Comparison of ENCODE assay signal across 8 cellular contexts in the genomic region with DNA sequence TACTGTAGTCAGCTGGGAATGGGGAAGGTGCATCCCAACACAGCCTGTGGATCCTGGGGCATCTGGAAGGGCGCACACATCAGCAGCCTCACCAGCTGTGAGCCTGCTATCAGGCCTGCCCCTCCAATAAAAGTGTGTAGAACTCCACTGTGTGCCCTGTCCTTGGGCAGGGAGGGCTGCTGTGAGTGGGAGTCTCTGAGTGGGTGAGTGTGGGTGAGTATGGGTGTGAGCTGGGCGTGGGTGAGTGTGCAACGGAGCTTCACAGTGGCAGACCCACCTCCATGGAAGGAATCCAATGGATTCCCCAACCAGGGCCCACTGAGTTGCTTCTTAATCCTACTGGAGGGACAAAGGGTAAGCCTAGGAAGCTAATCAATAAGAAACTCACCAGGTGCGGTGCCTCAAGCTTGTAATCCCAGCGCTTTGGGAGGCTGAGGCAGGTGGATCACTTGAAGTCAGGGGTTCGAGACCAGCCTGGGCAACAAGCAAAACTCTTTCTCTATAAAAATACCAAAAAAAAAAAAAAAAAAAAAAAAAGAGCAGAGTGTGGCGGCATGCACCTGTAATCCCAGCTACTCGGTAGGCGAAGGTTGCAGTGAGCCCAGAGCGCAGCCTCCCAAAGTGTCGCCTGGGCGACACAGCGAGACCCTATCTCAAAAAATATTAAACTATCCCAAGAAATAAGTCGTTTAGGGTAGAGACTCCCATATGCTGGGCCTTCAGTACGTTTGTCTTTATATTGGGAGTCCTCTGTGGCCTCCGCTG. TPM values are rescaled to one million over a fixed set of nuclear protein-coding genes. Genes with fewer than 3 reads are reported as not detected.
A peak's percentile ranks its signal among the peaks of the same experiment; 100 is the strongest.
DNase-seq lines count a peak whose midpoint lies in the region; ATAC-seq, FAIRE-seq and TF ChIP-seq lines count a peak whose summit lies in the region.

No MANE protein-coding gene starts in this region.

- H3K4me1 ChIP-seq in cardiac muscle cell (ENCODE audit: low read depth) = peaks cover 9% of the 10 kb centered on the region
- peaks cover 18 to 57% of the 10 kb centered on the region in 2 experiments; a peak in 4 of 5 replicates for H3K4me1 ChIP-seq in K562 (replicated peaks in 1 of 2; ENCODE audit: control insufficient read depth in 2 of 2, insufficient read depth in 2 of 2, low read length in 2 of 2)
- H3K4me1 ChIP-seq in mucosa of rectum (ENCODE audit: control insufficient read depth in 2 of 2, insufficient read depth in 2 of 2, low read length in 2 of 2) = peaks cover 25 to 27% of the 10 kb centered on the region in 2 donors
- peaks cover 21% of the 10 kb centered on the region for H3K4me1 ChIP-seq in upper lobe of right lung

- H3K9ac ChIP-seq in K562 (ENCODE audit: insufficient read depth in 1 of 2, low read depth in 2 of 2, low read length in 2 of 2) (peak overlapping the region; percentile 84 to 92; a peak in 3 of 4 replicates), mucosa of rectum (ENCODE audit: low read depth in 1 of 2, low read length in 2 of 2) (peak overlapping the region in 1 of 2 donors; percentile 99)

- H3K9me1 ChIP-seq in K562 (ENCODE audit: control insufficient read depth, insufficient read depth, low read length) = peaks cover 3% of the 10 kb centered on the region

- no peak overlapping the region for H2AFZ ChIP-seq in K562 (ENCODE audit: low read depth, low read length)

- DNase-seq in cardiac muscle cell (ENCODE audit: low read depth in 1 of 2, low spot score in 1 of 2) = no peak
- DNase-seq in Right ventricle myocardium inferior (ENCODE audit: missing footprints) = no peak
- no peak for DNase-seq in K562 (ENCODE audit: extremely low read depth in 1 of 4, low spot score in 3 of 4)
- no peak for DNase-seq in upper lobe of right lung
- no peak for DNase-seq in SKM-1 (lab: John Stamatoyannopoulos, UW; ENCODE audit: unreplicated experiment)
- DNase-seq in activated gamma-delta T cell (lab: John Stamatoyannopoulos, UW) = no peak

- POLR2A ChIA-PET in K562 (lab: Yijun Ruan, JAX) = interaction anchor here (0.6 to 2.6 kb wide), 20 partner anchors 8 to 311 kb away, joined by 3 to 14 read pairs (median 4); a partner anchor contains a TSS

- CTCF ChIA-PET in K562 (lab: Yijun Ruan, JAX; ENCODE audit: low intra/inter-chr PET ratio) = no interaction called here

- no peak for FAIRE-seq in K562 (lab: Jason Lieb, UNC)

- TF ChIP-seq POLR2A in K562 (conservative IDR thresholded peaks at IDR 0.05) = no peak

- TF ChIP-seq EP300 in K562 (IDR thresholded peaks at IDR 0.05; ENCODE audit: low read length) = no peak

- H3K4me3 ChIP-seq in cardiac muscle cell (peak overlapping the region; percentile 60), K562 (0 out of 2 replicates have a peak overlapping the region, but pooled peaks have one; percentile 50), mucosa of rectum (ENCODE audit: low read length in 2 of 2) (peak overlapping the region; percentile 88 to 92), upper lobe of right lung (peak overlapping the region; percentile 81)

- H3K27me3 ChIP-seq in cardiac muscle cell = no peaks in the 10 kb centered on the region
- no peaks in the 10 kb centered on the region for H3K27me3 ChIP-seq in K562 (ENCODE audit: control insufficient read depth in 2 of 2, insufficient read depth in 2 of 2, low read length in 2 of 2)
- no peaks in the 10 kb centered on the region for H3K27me3 ChIP-seq in mucosa of rectum (ENCODE audit: control insufficient read depth in 2 of 2, insufficient read depth in 2 of 2, low read length in 2 of 2)
- no peaks in the 10 kb centered on the region for H3K27me3 ChIP-seq in upper lobe of right lung

- H3K27ac ChIP-seq in cardiac muscle cell = no peak overlapping the region
- H3K27ac ChIP-seq in K562 (ENCODE audit: extremely low read depth, low read depth, low read length) = peak overlapping the region; percentile 95; the same call in 2 of the 3 replicates
- H3K27ac ChIP-seq in mucosa of rectum (ENCODE audit: low read depth in 2 of 2, low read length in 2 of 2) = peak overlapping the region; percentile 96 to 99
- peak overlapping the region; percentile 92 for H3K27ac ChIP-seq in upper lobe of right lung

- no peak for ATAC-seq in Right ventricle myocardium inferior
- ATAC-seq in K562 = no peak
- ATAC-seq in upper lobe of right lung = no peak
- ATAC-seq in GM19452 (IDR thresholded peaks at IDR 0.05; ENCODE audit: unreplicated experiment) = no peak

- intact Hi-C loops in Right ventricle myocardium inferior (cut with DNase I) = loop anchor here (10.0 kb wide), 1 partner anchor 71 kb away; a partner anchor contains a TSS
- intact Hi-C loops in K562 (cut with micrococcal nuclease) = no loop called here
- intact Hi-C loops in upper lobe of right lung (cut with DNase I) = no loop called here

- no peaks in the 10 kb centered on the region for H3K9me3 ChIP-seq in cardiac muscle cell (ENCODE audit: low read depth)
- H3K9me3 ChIP-seq in K562 (replicated peaks; ENCODE audit: control insufficient read depth, insufficient read depth, low read depth, low read length) = no peaks in the 10 kb centered on the region
- no peaks in the 10 kb centered on the region for H3K9me3 ChIP-seq in mucosa of rectum (ENCODE audit: control insufficient read depth in 2 of 2, low read length in 2 of 2)
- H3K9me3 ChIP-seq in upper lobe of right lung = no peaks in the 10 kb centered on the region

- TF ChIP-seq CTCF in cardiac muscle cell (IDR thresholded peaks at IDR 0.05; ENCODE audit: low read depth, low read length) (no peak), K562 (IDR thresholded peaks at IDR 0.05 in 2 of 3, conservative IDR thresholded peaks at IDR 0.05 in 1 of 3; ENCODE audit: insufficient read depth in 2 of 3, low read depth in 1 of 3, low read length in 3 of 3) (no peak), upper lobe of right lung (IDR thresholded peaks at IDR 0.05) (no peak)

- no peak for TF ChIP-seq RAD21 in K562 (CRISPR knock-in tag; conservative IDR thresholded peaks at IDR 0.05 in 1 of 2, IDR thresholded peaks at IDR 0.05 in 1 of 2)

- H3K79me2 ChIP-seq in K562 (ENCODE audit: control insufficient read depth, insufficient read depth, low read length) = peaks cover 27% of the 10 kb centered on the region

- H3K4me2 ChIP-seq in K562 (ENCODE audit: insufficient read depth, low read length) = peak overlapping the region; percentile 79

- H4K20me1 ChIP-seq in K562 (replicated peaks; ENCODE audit: control insufficient read depth, insufficient read depth, low read length) = no peaks in the 10 kb centered on the region

- 64% methylated on average over 15 of the region's 16 CpGs for WGBS in K562 (ENCODE audit: insufficient coverage, low coverage, missing lambda C conversion rate)

- no TSS peak for BruUV-seq in K562 (replicated peaks; lab: Mats Ljungman, UMichigan)

- H3K36me3 ChIP-seq in cardiac muscle cell (peaks cover 26% of the 10 kb centered on the region), K562 (ENCODE audit: control insufficient read depth, insufficient read depth, low read length) (peaks cover 63% of the 10 kb centered on the region), mucosa of rectum (ENCODE audit: control insufficient read depth in 2 of 2, insufficient read depth in 2 of 2, low read length in 2 of 2) (peaks cover 27 to 41% of the 10 kb centered on the region in 2 donors), upper lobe of right lung (peaks cover 44% of the 10 kb centered on the region)

- in situ Hi-C loops in K562 (cut with MboI) = no loop called here

RNA-seq across cellular contexts. Expression of a gene that starts 0.6 kb away (rescaled TPM):
- total RNA-seq in cardiac muscle cell = 18.6 and 43.0 TPM in 2 replicates
- polyA plus RNA-seq in cardiac muscle cell = 32.8 and 50.6 TPM in 2 replicates
- total RNA-seq in Right ventricle myocardium inferior = 9.0 TPM
- total RNA-seq in K562 (2011; cell fraction: chromatin; rRNA removed; ENCODE audit: low replicate concordance) = 100 and 115 TPM in 2 replicates
- 74.7 and 75.5 TPM in 2 replicates for total RNA-seq in K562 (2011; cell fraction: nucleolus; rRNA removed)
- total RNA-seq in K562 (2011; cell fraction: nucleoplasm; rRNA removed) = 86.9 and 97.7 TPM in 2 replicates
- 38.1 and 41.2 TPM in 2 replicates for total RNA-seq in K562 (2014; rRNA removed)
- 17.0 and 18.0 TPM in 2 replicates for total RNA-seq in K562 (2014; rRNA removed; fragmentation: Illumina TruSeq; extraction: Trizol)
- total RNA-seq in K562 (2015; rRNA removed; fragmentation: Illumina TruSeq; extraction: Trizol) = 16.7 and 23.7 TPM in 2 replicates
- 44.0 and 45.9 TPM in 2 replicates for total RNA-seq in K562 (2021)
- polyA plus RNA-seq in K562 (2011; rRNA removed) = 28.5 and 39.6 TPM in 2 replicates
- 17.6 and 22.6 TPM in 2 replicates for polyA plus RNA-seq in K562 (2011; cell fraction: cytosol; rRNA removed)
- 232 and 244 TPM in 2 replicates for polyA plus RNA-seq in K562 (2011; cell fraction: nucleus; rRNA removed)
- 41.3 and 51.9 TPM in 2 replicates for polyA plus RNA-seq in K562 (2012)
- polyA plus RNA-seq in K562 (2014; fragmentation: Illumina TruSeq; extraction: Trizol) = 22.3 and 24.7 TPM in 2 replicates
- polyA plus RNA-seq in K562 (2014; fragmentation: Nextera tagmentation; extraction: Ambion mirVana) = 10 to 100 TPM; 11.1 to 12.2 TPM
- 45.2 and 51.4 TPM in 2 replicates for polyA plus RNA-seq in K562 (2014; rRNA removed)
- 10.3 and 13.1 TPM in 2 replicates for polyA minus RNA-seq in K562 (2011; rRNA and poly(A)+ RNA removed)
- polyA minus RNA-seq in K562 (2011; cell fraction: cytosol; rRNA and poly(A)+ RNA removed) = 9.4 and 12.6 TPM in 2 replicates
- 25.3 and 29.9 TPM in 2 replicates for polyA minus RNA-seq in K562 (2011; cell fraction: nucleus; rRNA and poly(A)+ RNA removed)
- total RNA-seq in upper lobe of right lung = 8.6 TPM

RNA-seq across cellular contexts. Expression of a gene that starts 19.0 kb away (rescaled TPM):
- total RNA-seq in cardiac muscle cell (61.8 and 68.2 TPM in 2 replicates), Right ventricle myocardium inferior (25.8 TPM), K562 (2014; rRNA removed) (59.8 and 65.2 TPM in 2 replicates), K562 (2014; rRNA removed; fragmentation: Illumina TruSeq; extraction: Trizol) (19.2 and 22.6 TPM in 2 replicates), K562 (2015; rRNA removed; fragmentation: Illumina TruSeq; extraction: Trizol) (47.7 and 52.5 TPM in 2 replicates), K562 (2021) (79.0 and 79.3 TPM in 2 replicates), upper lobe of right lung (60.9 TPM)
- polyA plus RNA-seq in cardiac muscle cell (52.5 and 61.1 TPM in 2 replicates), K562 (2011; rRNA removed) (43.7 and 56.7 TPM in 2 replicates), K562 (2014; fragmentation: Illumina TruSeq; extraction: Trizol) (35.7 and 46.7 TPM in 2 replicates), K562 (2014; fragmentation: Nextera tagmentation; extraction: Ambion mirVana) (10 to 100 TPM; 22.4 to 23.1 TPM), K562 (2014; rRNA removed) (54.5 and 55.5 TPM in 2 replicates)
- total RNA-seq in K562 (2011; cell fraction: chromatin; rRNA removed; ENCODE audit: low replicate concordance) = 131 and 331 TPM in 2 replicates
- 205 and 228 TPM in 2 replicates for total RNA-seq in K562 (2011; cell fraction: nucleolus; rRNA removed)
- total RNA-seq in K562 (2011; cell fraction: nucleoplasm; rRNA removed) = 113 and 152 TPM in 2 replicates
- polyA plus RNA-seq in K562 (2011; cell fraction: cytosol; rRNA removed) = 46.7 and 62.9 TPM in 2 replicates
- 163 and 164 TPM in 2 replicates for polyA plus RNA-seq in K562 (2011; cell fraction: nucleus; rRNA removed)
- 75.1 and 75.7 TPM in 2 replicates for polyA plus RNA-seq in K562 (2012)
- 51.9 and 58.7 TPM in 2 replicates for polyA minus RNA-seq in K562 (2011; rRNA and poly(A)+ RNA removed)
- 50.4 and 51.9 TPM in 2 replicates for polyA minus RNA-seq in K562 (2011; cell fraction: cytosol; rRNA and poly(A)+ RNA removed)
- polyA minus RNA-seq in K562 (2011; cell fraction: nucleus; rRNA and poly(A)+ RNA removed) = 51.0 and 77.4 TPM in 2 replicates

RNA-seq across cellular contexts. Expression of a gene that starts 21.8 kb away (rescaled TPM):
- total RNA-seq in cardiac muscle cell (31.2 and 32.5 TPM in 2 replicates), Right ventricle myocardium inferior (18.9 TPM), K562 (2014; rRNA removed) (54.1 and 64.9 TPM in 2 replicates), K562 (2014; rRNA removed; fragmentation: Illumina TruSeq; extraction: Trizol) (28.2 and 33.0 TPM in 2 replicates), K562 (2015; rRNA removed; fragmentation: Illumina TruSeq; extraction: Trizol) (36.6 and 36.9 TPM in 2 replicates), K562 (2021) (42.6 and 43.0 TPM in 2 replicates), upper lobe of right lung (12.4 TPM)
- polyA plus RNA-seq in cardiac muscle cell (22.5 and 24.9 TPM in 2 replicates), K562 (2011; rRNA removed) (30.8 and 33.4 TPM in 2 replicates), K562 (2014; fragmentation: Illumina TruSeq; extraction: Trizol) (51.7 and 54.2 TPM in 2 replicates), K562 (2014; fragmentation: Nextera tagmentation; extraction: Ambion mirVana) (10 to 100 TPM; 14.9 to 21.3 TPM), K562 (2014; rRNA removed) (55.8 and 65.8 TPM in 2 replicates)
- 27.3 and 60.3 TPM in 2 replicates for total RNA-seq in K562 (2011; cell fraction: chromatin; rRNA removed; ENCODE audit: low replicate concordance)
- total RNA-seq in K562 (2011; cell fraction: nucleolus; rRNA removed) = 59.5 and 62.4 TPM in 2 replicates
- total RNA-seq in K562 (2011; cell fraction: nucleoplasm; rRNA removed) = 46.9 and 47.9 TPM in 2 replicates
- 37.1 and 49.7 TPM in 2 replicates for polyA plus RNA-seq in K562 (2011; cell fraction: cytosol; rRNA removed)
- polyA plus RNA-seq in K562 (2011; cell fraction: nucleus; rRNA removed) = 37.0 and 41.5 TPM in 2 replicates
- 29.7 and 31.4 TPM in 2 replicates for polyA plus RNA-seq in K562 (2012)
- polyA minus RNA-seq in K562 (2011; rRNA and poly(A)+ RNA removed) = 21.5 and 26.2 TPM in 2 replicates
- 10.3 and 15.1 TPM in 2 replicates for polyA minus RNA-seq in K562 (2011; cell fraction: cytosol; rRNA and poly(A)+ RNA removed)
- 28.9 and 44.4 TPM in 2 replicates for polyA minus RNA-seq in K562 (2011; cell fraction: nucleus; rRNA and poly(A)+ RNA removed)

RNA-seq across cellular contexts. Expression of a gene that starts 40.2 kb away (rescaled TPM):
- total RNA-seq in cardiac muscle cell = 25.5 and 209 TPM in 2 replicates
- 20.1 and 131 TPM in 2 replicates for polyA plus RNA-seq in cardiac muscle cell
- 4.0 TPM for total RNA-seq in Right ventricle myocardium inferior
- 402 and 749 TPM in 2 replicates for total RNA-seq in K562 (2011; cell fraction: chromatin; rRNA removed; ENCODE audit: low replicate concordance)
- total RNA-seq in K562 (2011; cell fraction: nucleolus; rRNA removed) = 233 and 300 TPM in 2 replicates
- 292 and 338 TPM in 2 replicates for total RNA-seq in K562 (2011; cell fraction: nucleoplasm; rRNA removed)
- 226 and 263 TPM in 2 replicates for total RNA-seq in K562 (2014; rRNA removed)
- total RNA-seq in K562 (2014; rRNA removed; fragmentation: Illumina TruSeq; extraction: Trizol) = 201 and 210 TPM in 2 replicates
- 223 and 228 TPM in 2 replicates for total RNA-seq in K562 (2015; rRNA removed; fragmentation: Illumina TruSeq; extraction: Trizol)
- total RNA-seq in K562 (2021) = 150 and 181 TPM in 2 replicates
- 391 and 460 TPM in 2 replicates for polyA plus RNA-seq in K562 (2011; rRNA removed)
- 329 and 446 TPM in 2 replicates for polyA plus RNA-seq in K562 (2011; cell fraction: cytosol; rRNA removed)
- 1,023 and 1,561 TPM in 2 replicates for polyA plus RNA-seq in K562 (2011; cell fraction: nucleus; rRNA removed)
- polyA plus RNA-seq in K562 (2012) = 176 and 186 TPM in 2 replicates
- polyA plus RNA-seq in K562 (2014; fragmentation: Illumina TruSeq; extraction: Trizol) = 248 and 284 TPM in 2 replicates
- 100 to 1,000 TPM; 156 to 240 TPM for polyA plus RNA-seq in K562 (2014; fragmentation: Nextera tagmentation; extraction: Ambion mirVana)
- 256 and 264 TPM in 2 replicates for polyA plus RNA-seq in K562 (2014; rRNA removed)
- polyA minus RNA-seq in K562 (2011; rRNA and poly(A)+ RNA removed) = 342 and 344 TPM in 2 replicates
- 145 and 166 TPM in 2 replicates for polyA minus RNA-seq in K562 (2011; cell fraction: cytosol; rRNA and poly(A)+ RNA removed)
- polyA minus RNA-seq in K562 (2011; cell fraction: nucleus; rRNA and poly(A)+ RNA removed) = 175 and 402 TPM in 2 replicates
- total RNA-seq in upper lobe of right lung = 4.6 TPM

RNA-seq across cellular contexts. Expression of a gene that starts 51.0 kb away (rescaled TPM):
- total RNA-seq in cardiac muscle cell (31.9 and 53.0 TPM in 2 replicates), Right ventricle myocardium inferior (133 TPM), K562 (2014; rRNA removed) (35.0 and 53.7 TPM in 2 replicates), K562 (2014; rRNA removed; fragmentation: Illumina TruSeq; extraction: Trizol) (20.6 and 25.0 TPM in 2 replicates), K562 (2015; rRNA removed; fragmentation: Illumina TruSeq; extraction: Trizol) (43.3 and 43.4 TPM in 2 replicates), K562 (2021) (116 and 151 TPM in 2 replicates), upper lobe of right lung (94.0 TPM)
- polyA plus RNA-seq in cardiac muscle cell (54.3 and 66.3 TPM in 2 replicates), K562 (2011; rRNA removed) (71.7 and 195 TPM in 2 replicates), K562 (2014; fragmentation: Illumina TruSeq; extraction: Trizol) (130 and 131 TPM in 2 replicates), K562 (2014; fragmentation: Nextera tagmentation; extraction: Ambion mirVana) (10 to 100 TPM in 1 of 2 experiments, 1 to 10 TPM in 1; 7.3 to 13.7 TPM), K562 (2014; rRNA removed) (114 and 121 TPM in 2 replicates)
- total RNA-seq in K562 (2011; cell fraction: chromatin; rRNA removed; ENCODE audit: low replicate concordance) = 447 and 1,128 TPM in 2 replicates
- 692 and 704 TPM in 2 replicates for total RNA-seq in K562 (2011; cell fraction: nucleolus; rRNA removed)
- total RNA-seq in K562 (2011; cell fraction: nucleoplasm; rRNA removed) = 460 and 506 TPM in 2 replicates
- polyA plus RNA-seq in K562 (2011; cell fraction: cytosol; rRNA removed) = 119 and 133 TPM in 2 replicates
- 1,870 and 1,995 TPM in 2 replicates for polyA plus RNA-seq in K562 (2011; cell fraction: nucleus; rRNA removed)
- polyA plus RNA-seq in K562 (2012) = 92.0 and 210 TPM in 2 replicates
- 30.7 and 41.4 TPM in 2 replicates for polyA minus RNA-seq in K562 (2011; rRNA and poly(A)+ RNA removed)
- polyA minus RNA-seq in K562 (2011; cell fraction: cytosol; rRNA and poly(A)+ RNA removed) = 71.5 and 84.4 TPM in 2 replicates
- polyA minus RNA-seq in K562 (2011; cell fraction: nucleus; rRNA and poly(A)+ RNA removed) = 264 and 379 TPM in 2 replicates
